18 cellular contexts compared by ENCODE assay signal in genomic region chr1:90800012-90800717, GRCh38.
DNase-seq lines count a peak whose midpoint lies in the region; ATAC-seq, FAIRE-seq and TF ChIP-seq lines count a peak whose summit lies in the region.
"Had no signal": no experiment of that assay in that cellular context is flagged by ENCODE, and none has a peak within 500 bp of the region (broad histone marks: within the 10 kb centered on the region; RNA-seq: fewer than 3 reads in every experiment).

No MANE protein-coding gene starts in this region.

- H3K4me1 ChIP-seq in SK-N-SH (ENCODE audit: control insufficient read depth in 1 of 2, insufficient read depth in 2 of 2, low read depth in 1 of 2, low read length in 1 of 2): no peaks in the 10 kb centered on the region; a peak in 1 of 4 replicates

- no peak overlapping the region for H3K9ac ChIP-seq in SK-N-SH
- H3K9ac ChIP-seq: BLaER1 had no signal

- H2AFZ ChIP-seq in SK-N-SH (ENCODE audit: low read depth): no peak overlapping the region

- H3K27ac ChIP-seq in SK-N-SH (ENCODE audit: low read depth in 2 of 2, low read length in 1 of 2): no peak overlapping the region
- H3K27ac ChIP-seq: BLaER1 had no signal

- ATAC-seq in SK-N-SH treated with all-trans-retinoic acid at 6 μM for 48 hours: no peak
- ATAC-seq: HCT116 had no signal

- TF ChIP-seq CTCF in SK-N-SH (IDR thresholded peaks at IDR 0.05) (no peak), fibroblast of villous mesenchyme (IDR thresholded peaks at IDR 0.05; ENCODE audit: insufficient read depth, low read depth, low read length) (peak; percentile 22)

- H4K20me1 ChIP-seq in SK-N-SH (ENCODE audit: insufficient read depth): no peaks in the 10 kb centered on the region
- H4K20me1 ChIP-seq: BLaER1 had no signal

- H3K4me3 ChIP-seq in SK-N-SH (ENCODE audit: low read depth in 2 of 2, low read length in 1 of 2) (no peak overlapping the region), fibroblast of villous mesenchyme (ENCODE audit: low read depth, low read length) (no peak overlapping the region)
- H3K4me3 ChIP-seq: BLaER1 had no signal

- peak; percentile 27 for TF ChIP-seq RAD21 in SK-N-SH (IDR thresholded peaks at IDR 0.05; ENCODE audit: low read length)

- H3K9me3 ChIP-seq in SK-N-SH: no peaks in the 10 kb centered on the region
- H3K9me3 ChIP-seq: BLaER1 had no signal

- CTCF ChIA-PET in SK-N-SH (lab: Yijun Ruan, JAX): no interaction called here

- H3K9me2 ChIP-seq in SK-N-SH: no peaks in the 10 kb centered on the region

- no peaks in the 10 kb centered on the region for H3F3A ChIP-seq in SK-N-SH (replicated peaks; ENCODE audit: insufficient read depth)

- H3K36me3 ChIP-seq in SK-N-SH (replicated peaks in 1 of 2; ENCODE audit: control insufficient read depth in 1 of 2, insufficient read depth in 2 of 2, low read length in 1 of 2): no peaks in the 10 kb centered on the region
- H3K36me3 ChIP-seq: BLaER1 had no signal

- no peak for DNase-seq in SK-N-SH
- DNase-seq in NCI-H82 (lab: John Stamatoyannopoulos, UW): peak; percentile 91
- peak; percentile 2 for DNase-seq in fibroblast of villous mesenchyme (ENCODE audit: low read depth)
- peak; percentile 29 for DNase-seq in retina
- no peak for DNase-seq in central memory CD4-positive, alpha-beta T cell
- DNase-seq in occipital lobe (lab: John Stamatoyannopoulos, UW): no peak
- no peak for DNase-seq in frontal cortex (ENCODE audit: low spot score in 2 of 2)
- DNase-seq: 8988T; CD8-positive, alpha-beta memory T cell; EL; NCI-H2029 treated with DMSO at 0.1 percent for 48 hours; NCI-H2227 treated with DMSO at 0.1 percent for 48 hours; NCI-H748 treated with DMSO at 0.1 percent for 48 hours had no signal

- 6% methylated on average over 5 of the region's 6 CpGs for WGBS in SK-N-SH (ENCODE audit: low lambda C conversion rate)

- H3K27me3 ChIP-seq in SK-N-SH (ENCODE audit: insufficient read depth): peaks cover 10% of the 10 kb centered on the region
- H3K27me3 ChIP-seq: BLaER1 had no signal

- TF ChIP-seq EP300 in SK-N-SH (IDR thresholded peaks at IDR 0.05; ENCODE audit: borderline replicate concordance in 1 of 2, low read depth in 1 of 2, low read length in 1 of 2): no peak

- POLR2A ChIA-PET in SK-N-SH (lab: Yijun Ruan, JAX): no interaction called here

- FAIRE-seq in frontal cortex (lab: Jason Lieb, UNC): no peak
- FAIRE-seq: GM18507, RCC 7860 had no signal

- H3K4me2 ChIP-seq in SK-N-SH: no peak overlapping the region
- H3K4me2 ChIP-seq: BLaER1 had no signal

- H3K79me2 ChIP-seq in SK-N-SH (ENCODE audit: insufficient read depth): no peaks in the 10 kb centered on the region

TF ChIP-seq in SK-N-SH, 30 proteins besides CTCF, POLR2A, EP300 and RAD21:
- TF ChIP-seq TCF12 (IDR thresholded peaks at IDR 0.05) (no peak), RCOR1 (IDR thresholded peaks at IDR 0.05; ENCODE audit: low read length) (no peak), FOXM1 (IDR thresholded peaks at IDR 0.05; ENCODE audit: low read depth) (no peak), FOXJ3 (CRISPR knock-in tag; IDR thresholded peaks at IDR 0.05) (no peak), FOSL2 (IDR thresholded peaks at IDR 0.05; ENCODE audit: borderline replicate concordance, low read depth) (no peak), EZH2phosphoT487 (IDR thresholded peaks at IDR 0.05; ENCODE audit: borderline replicate concordance, low read depth) (no peak), MXI1 (IDR thresholded peaks at IDR 0.05; ENCODE audit: low read depth, low read length) (no peak), USF2 (IDR thresholded peaks at IDR 0.05; ENCODE audit: borderline replicate concordance, low read depth, low read length) (no peak), IRF3 (IDR thresholded peaks at IDR 0.05; ENCODE audit: low read depth, low read length) (no peak), JUND (IDR thresholded peaks at IDR 0.05) (no peak), GABPA (IDR thresholded peaks at IDR 0.05; ENCODE audit: low read depth) (no peak), MEF2A (IDR thresholded peaks at IDR 0.05; ENCODE audit: borderline replicate concordance, low read depth) (no peak), RXRA (IDR thresholded peaks at IDR 0.05; ENCODE audit: borderline replicate concordance, low read depth) (no peak), RFX5 (IDR thresholded peaks at IDR 0.05; ENCODE audit: low read length) (no peak), MAX (IDR thresholded peaks at IDR 0.05; ENCODE audit: low read depth) (no peak)

TF ChIP-seq in SK-N-SH treated with all-trans-retinoic acid at 6 μM for 48 hours, 23 proteins besides CTCF, POLR2A, EP300 and RAD21:
- TF ChIP-seq OSR1 (CRISPR knock-in tag; IDR thresholded peaks at IDR 0.05): no peak
- TF ChIP-seq TSHZ2 (CRISPR knock-in tag; IDR thresholded peaks at IDR 0.05): no peak
- no peak for TF ChIP-seq SNAI2 (CRISPR knock-in tag; IDR thresholded peaks at IDR 0.05)
- no peak for TF ChIP-seq CSDC2 (CRISPR knock-in tag; IDR thresholded peaks at IDR 0.05)
- TF ChIP-seq ESRRG (CRISPR knock-in tag; IDR thresholded peaks at IDR 0.05): no peak
TF ChIP-seq in SK-N-SH treated with all-trans-retinoic acid at 6 μM for 48 hours: peak in this region for 0.

Comparison
In these comparisons a context has a peak if more than half of its experiments do, and no peak if none do; other contexts are left out.
1. DNase-seq: peak in NCI-H82 (single experiment), fibroblast of villous mesenchyme (single experiment) and retina (single experiment); none in SK-N-SH (single experiment), central memory CD4-positive, alpha-beta T cell (single experiment), occipital lobe (single experiment) and frontal cortex (0 of 2).